2 cellular contexts compared by ENCODE assay signal in genomic region chr12:132494294-132495164, GRCh38.
TF ChIP-seq lines count a peak whose summit lies in the region.

No MANE protein-coding gene starts in this region.

TF ChIP-seq in A549, 52 proteins besides CTCF, POLR2A, EP300 and RAD21:
- TF ChIP-seq, protein P1, sequence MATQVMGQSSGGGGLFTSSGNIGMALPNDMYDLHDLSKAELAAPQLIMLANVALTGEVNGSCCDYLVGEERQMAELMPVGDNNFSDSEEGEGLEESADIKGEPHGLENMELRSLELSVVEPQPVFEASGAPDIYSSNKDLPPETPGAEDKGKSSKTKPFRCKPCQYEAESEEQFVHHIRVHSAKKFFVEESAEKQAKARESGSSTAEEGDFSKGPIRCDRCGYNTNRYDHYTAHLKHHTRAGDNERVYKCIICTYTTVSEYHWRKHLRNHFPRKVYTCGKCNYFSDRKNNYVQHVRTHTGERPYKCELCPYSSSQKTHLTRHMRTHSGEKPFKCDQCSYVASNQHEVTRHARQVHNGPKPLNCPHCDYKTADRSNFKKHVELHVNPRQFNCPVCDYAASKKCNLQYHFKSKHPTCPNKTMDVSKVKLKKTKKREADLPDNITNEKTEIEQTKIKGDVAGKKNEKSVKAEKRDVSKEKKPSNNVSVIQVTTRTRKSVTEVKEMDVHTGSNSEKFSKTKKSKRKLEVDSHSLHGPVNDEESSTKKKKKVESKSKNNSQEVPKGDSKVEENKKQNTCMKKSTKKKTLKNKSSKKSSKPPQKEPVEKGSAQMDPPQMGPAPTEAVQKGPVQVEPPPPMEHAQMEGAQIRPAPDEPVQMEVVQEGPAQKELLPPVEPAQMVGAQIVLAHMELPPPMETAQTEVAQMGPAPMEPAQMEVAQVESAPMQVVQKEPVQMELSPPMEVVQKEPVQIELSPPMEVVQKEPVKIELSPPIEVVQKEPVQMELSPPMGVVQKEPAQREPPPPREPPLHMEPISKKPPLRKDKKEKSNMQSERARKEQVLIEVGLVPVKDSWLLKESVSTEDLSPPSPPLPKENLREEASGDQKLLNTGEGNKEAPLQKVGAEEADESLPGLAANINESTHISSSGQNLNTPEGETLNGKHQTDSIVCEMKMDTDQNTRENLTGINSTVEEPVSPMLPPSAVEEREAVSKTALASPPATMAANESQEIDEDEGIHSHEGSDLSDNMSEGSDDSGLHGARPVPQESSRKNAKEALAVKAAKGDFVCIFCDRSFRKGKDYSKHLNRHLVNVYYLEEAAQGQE (IDR thresholded peaks at IDR 0.05), result peak; percentile 27; the same call in 1 of the 2 replicates
- TF ChIP-seq FOSL2 (IDR thresholded peaks at IDR 0.05) (no peak), FOSL2 (CRISPR knock-in tag; IDR thresholded peaks at IDR 0.05) (no peak), ESRRA (IDR thresholded peaks at IDR 0.05; ENCODE audit: borderline replicate concordance, low read length) (no peak)

TF ChIP-seq in K562, 482 proteins besides CTCF, POLR2A, EP300 and RAD21 (continued from another document and continues in another):
- TF ChIP-seq, protein P2, sequence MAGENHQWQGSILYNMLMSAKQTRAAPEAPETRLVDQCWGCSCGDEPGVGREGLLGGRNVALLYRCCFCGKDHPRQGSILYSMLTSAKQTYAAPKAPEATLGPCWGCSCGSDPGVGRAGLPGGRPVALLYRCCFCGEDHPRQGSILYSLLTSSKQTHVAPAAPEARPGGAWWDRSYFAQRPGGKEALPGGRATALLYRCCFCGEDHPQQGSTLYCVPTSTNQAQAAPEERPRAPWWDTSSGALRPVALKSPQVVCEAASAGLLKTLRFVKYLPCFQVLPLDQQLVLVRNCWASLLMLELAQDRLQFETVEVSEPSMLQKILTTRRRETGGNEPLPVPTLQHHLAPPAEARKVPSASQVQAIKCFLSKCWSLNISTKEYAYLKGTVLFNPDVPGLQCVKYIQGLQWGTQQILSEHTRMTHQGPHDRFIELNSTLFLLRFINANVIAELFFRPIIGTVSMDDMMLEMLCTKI (IDR thresholded peaks at IDR 0.05; ENCODE audit: partially characterized antibody), result no peak
- TF ChIP-seq RCOR1 (IDR thresholded peaks at IDR 0.05; ENCODE audit: borderline replicate concordance in 1 of 2, low read depth in 2 of 2, low read length in 2 of 2) (peak in 1 of 2 experiments; percentile 36; a peak in 2 of 4 replicates), STAG1 (CRISPR knock-in tag; IDR thresholded peaks at IDR 0.05; ENCODE audit: borderline replicate concordance) (no peak), ZNF699 (CRISPR knock-in tag; IDR thresholded peaks at IDR 0.05; ENCODE audit: insufficient replicate concordance) (no peak), GTF3C2 (IDR thresholded peaks at IDR 0.05; ENCODE audit: borderline replicate concordance, extremely low read depth, insufficient read length) (no peak), ZNF23 (CRISPR knock-in tag; IDR thresholded peaks at IDR 0.05) (no peak), GTF2E2 (tag; IDR thresholded peaks at IDR 0.05) (no peak), CBFA2T3 (IDR thresholded peaks at IDR 0.05) (peak; percentile 93), RB1 (IDR thresholded peaks at IDR 0.05; ENCODE audit: low read depth) (no peak), BCL6 (CRISPR knock-in tag; IDR thresholded peaks at IDR 0.05) (no peak), SIRT6 (IDR thresholded peaks at IDR 0.05; ENCODE audit: low read depth, low read length) (no peak), ZZZ3 (IDR thresholded peaks at IDR 0.05) (no peak), ZBTB7A (IDR thresholded peaks at IDR 0.05; ENCODE audit: borderline replicate concordance, control insufficient read depth, low read depth, low read length) (peak; percentile 97), UBTF (IDR thresholded peaks at IDR 0.05; ENCODE audit: borderline replicate concordance in 1 of 2, low read depth in 2 of 2, low read length in 2 of 2) (no peak), EGR1 (conservative IDR thresholded peaks at IDR 0.05) (peak; percentile 87), ZNF717 (CRISPR knock-in tag; IDR thresholded peaks at IDR 0.05) (no peak), ZNF174 (CRISPR knock-in tag; IDR thresholded peaks at IDR 0.05) (no peak), ZNF707 (CRISPR knock-in tag; conservative IDR thresholded peaks at IDR 0.05) (no peak), CREB1 (IDR thresholded peaks at IDR 0.05) (no peak), CREB1 (CRISPR knock-in tag; IDR thresholded peaks at IDR 0.05) (no peak), TFAP4 (CRISPR knock-in tag; IDR thresholded peaks at IDR 0.05; ENCODE audit: borderline replicate concordance) (peak; percentile 69), MTA2 (IDR thresholded peaks at IDR 0.05; ENCODE audit: low read depth) (peak; percentile 32; the same call in 1 of the 2 replicates), HMGXB4 (CRISPR knock-in tag; IDR thresholded peaks at IDR 0.05) (no peak), KDM1A (IDR thresholded peaks at IDR 0.05) (peak in 1 of 2 experiments; percentile 85; a peak in 3 of 4 replicates), POLR2AphosphoS5 (IDR thresholded peaks at IDR 0.05; ENCODE audit: control insufficient read depth, insufficient read depth, low read depth, low read length) (peak; percentile 76), U2AF2 (optimal IDR thresholded peaks at IDR 0.05; ENCODE audit: low read depth, low read length) (no peak), ZNF75A (CRISPR knock-in tag; IDR thresholded peaks at IDR 0.05) (no peak), TGIF2 (CRISPR knock-in tag; IDR thresholded peaks at IDR 0.05) (no peak), KDM5B (IDR thresholded peaks at IDR 0.05; ENCODE audit: insufficient replicate concordance, low read depth, low read length) (no peak), BCOR (IDR thresholded peaks at IDR 0.05) (peak; percentile 50; the same call in 1 of the 2 replicates), IRF2 (CRISPR knock-in tag; IDR thresholded peaks at IDR 0.05) (no peak), ETV5 (CRISPR knock-in tag; IDR thresholded peaks at IDR 0.05; ENCODE audit: low read depth) (0 out of 2 replicates have a peak, but pooled peaks have one; percentile 48), FOXJ2 (tag; IDR thresholded peaks at IDR 0.05) (no peak), TEAD1 (CRISPR knock-in tag; IDR thresholded peaks at IDR 0.05) (0 out of 4 replicates have a peak, but pooled peaks of 1 of the 2 experiments have one; percentile 26), SMARCE1 (IDR thresholded peaks at IDR 0.05) (peak; percentile 68; the same call in 1 of the 2 replicates), ESRRA (IDR thresholded peaks at IDR 0.05; ENCODE audit: borderline replicate concordance, low read depth) (no peak), MAFK (IDR thresholded peaks at IDR 0.05; ENCODE audit: low read length) (no peak), SOX6 (IDR thresholded peaks at IDR 0.05) (peak; percentile 51; the same call in 1 of the 2 replicates), ZNF311 (CRISPR knock-in tag; IDR thresholded peaks at IDR 0.05) (no peak), ZNF445 (CRISPR knock-in tag; IDR thresholded peaks at IDR 0.05; ENCODE audit: low read depth) (no peak), FOXJ3 (CRISPR knock-in tag; IDR thresholded peaks at IDR 0.05) (no peak), SNIP1 (IDR thresholded peaks at IDR 0.05; ENCODE audit: low read depth) (no peak)
- TF ChIP-seq, protein P3, sequence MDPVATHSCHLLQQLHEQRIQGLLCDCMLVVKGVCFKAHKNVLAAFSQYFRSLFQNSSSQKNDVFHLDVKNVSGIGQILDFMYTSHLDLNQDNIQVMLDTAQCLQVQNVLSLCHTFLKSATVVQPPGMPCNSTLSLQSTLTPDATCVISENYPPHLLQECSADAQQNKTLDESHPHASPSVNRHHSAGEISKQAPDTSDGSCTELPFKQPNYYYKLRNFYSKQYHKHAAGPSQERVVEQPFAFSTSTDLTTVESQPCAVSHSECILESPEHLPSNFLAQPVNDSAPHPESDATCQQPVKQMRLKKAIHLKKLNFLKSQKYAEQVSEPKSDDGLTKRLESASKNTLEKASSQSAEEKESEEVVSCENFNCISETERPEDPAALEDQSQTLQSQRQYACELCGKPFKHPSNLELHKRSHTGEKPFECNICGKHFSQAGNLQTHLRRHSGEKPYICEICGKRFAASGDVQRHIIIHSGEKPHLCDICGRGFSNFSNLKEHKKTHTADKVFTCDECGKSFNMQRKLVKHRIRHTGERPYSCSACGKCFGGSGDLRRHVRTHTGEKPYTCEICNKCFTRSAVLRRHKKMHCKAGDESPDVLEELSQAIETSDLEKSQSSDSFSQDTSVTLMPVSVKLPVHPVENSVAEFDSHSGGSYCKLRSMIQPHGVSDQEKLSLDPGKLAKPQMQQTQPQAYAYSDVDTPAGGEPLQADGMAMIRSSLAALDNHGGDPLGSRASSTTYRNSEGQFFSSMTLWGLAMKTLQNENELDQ (CRISPR knock-in tag; IDR thresholded peaks at IDR 0.05; ENCODE audit: borderline replicate concordance), result no peak
- TF ChIP-seq, protein P4, sequence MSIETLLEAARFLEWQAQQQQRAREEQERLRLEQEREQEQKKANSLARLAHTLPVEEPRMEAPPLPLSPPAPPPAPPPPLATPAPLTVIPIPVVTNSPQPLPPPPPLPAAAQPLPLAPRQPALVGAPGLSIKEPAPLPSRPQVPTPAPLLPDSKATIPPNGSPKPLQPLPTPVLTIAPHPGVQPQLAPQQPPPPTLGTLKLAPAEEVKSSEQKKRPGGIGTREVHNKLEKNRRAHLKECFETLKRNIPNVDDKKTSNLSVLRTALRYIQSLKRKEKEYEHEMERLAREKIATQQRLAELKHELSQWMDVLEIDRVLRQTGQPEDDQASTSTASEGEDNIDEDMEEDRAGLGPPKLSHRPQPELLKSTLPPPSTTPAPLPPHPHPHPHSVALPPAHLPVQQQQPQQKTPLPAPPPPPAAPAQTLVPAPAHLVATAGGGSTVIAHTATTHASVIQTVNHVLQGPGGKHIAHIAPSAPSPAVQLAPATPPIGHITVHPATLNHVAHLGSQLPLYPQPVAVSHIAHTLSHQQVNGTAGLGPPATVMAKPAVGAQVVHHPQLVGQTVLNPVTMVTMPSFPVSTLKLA (conservative IDR thresholded peaks at IDR 0.05), result peak in 1 of 2 experiments; percentile 63; a peak in 2 of 4 replicates
